ENCODE assay signal across 17 cellular contexts in the genomic region with DNA sequence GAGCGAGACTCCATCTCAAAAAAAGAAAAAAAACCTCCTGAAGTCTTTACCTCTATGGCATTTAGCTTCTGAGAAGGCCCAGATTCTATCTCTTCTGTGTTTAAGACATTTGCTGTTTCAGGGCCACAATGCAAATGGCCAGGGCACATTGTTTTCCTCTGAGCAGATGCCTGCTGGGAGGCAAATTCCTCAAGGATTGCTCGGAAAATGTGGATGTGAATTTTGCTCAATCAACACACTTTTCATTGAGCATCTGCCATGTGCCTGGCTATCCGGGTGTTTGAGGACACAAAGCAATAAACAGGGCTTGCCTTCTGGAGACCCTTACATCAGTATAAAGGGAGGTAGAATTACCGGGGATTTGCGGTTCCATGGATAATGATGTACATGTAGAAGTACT. TPM values are rescaled to one million over a fixed set of nuclear protein-coding genes. Genes with fewer than 3 reads are reported as not detected.
"Had no signal": no experiment of that assay in that cellular context is flagged by ENCODE, and none has a peak within 500 bp of the region (broad histone marks: within the 10 kb centered on the region; RNA-seq: fewer than 3 reads in every experiment).

No MANE protein-coding gene starts in this region.

- H3K36me3 Mint-ChIP-seq: activated CD4-positive, alpha-beta memory T cell treated with anti-CD3 and anti-CD28 coated beads for 36 hours; activated naive CD4-positive, alpha-beta T cell treated with anti-CD3 and anti-CD28 coated beads, Interleukin-2, amount 50 U/mL, for 72 hours; memory B cell; stimulated activated effector memory CD8-positive, alpha-beta T cell treated with anti-CD3 and anti-CD28 coated beads, Interleukin-12 subunit alpha, Interleukin-12 subunit beta, amount 100 ng/mL, for 72 hours had no signal

- H3K27me3 Mint-ChIP-seq: dendritic cell treated with granulocyte-macrophage colony-stimulating factor and Interleukin-4, amounts not matched to agents 40 ng/mL and 50 ng/mL, for 4 days had no signal

- H3K27ac Mint-ChIP-seq: activated CD4-positive, alpha-beta memory T cell treated with anti-CD3 and anti-CD28 coated beads for 36 hours; activated naive CD4-positive, alpha-beta T cell treated with anti-CD3 and anti-CD28 coated beads, Interleukin-2, amount 50 U/mL, for 72 hours; dendritic cell treated with granulocyte-macrophage colony-stimulating factor and Interleukin-4, amounts not matched to agents 40 ng/mL and 50 ng/mL, for 4 days; memory B cell; stimulated activated effector memory CD8-positive, alpha-beta T cell treated with anti-CD3 and anti-CD28 coated beads, Interleukin-12 subunit alpha, Interleukin-12 subunit beta, amount 100 ng/mL, for 72 hours had no signal

- H3K36me3 ChIP-seq: brain microvascular endothelial cell, left ventricle myocardium inferior, pancreas, thyroid gland, uterus had no signal

- DNase-seq: activated CD4-positive, alpha-beta memory T cell treated with anti-CD3 and anti-CD28 coated beads for 36 hours; activated effector memory CD4-positive, alpha-beta T cell treated with anti-CD3 and anti-CD28 coated beads, Interleukin-2, amount 50 U/mL, for 16 hours; activated T-cell treated with anti-CD3 and anti-CD28 coated beads, Interleukin-2, amount 50 U/mL, for 4 hours; amniotic stem cell; brain microvascular endothelial cell; erythroblast; hypothalamus; left ventricle myocardium inferior; pancreas; small intestine; thyroid gland; uterus had no signal

- H3K9me3 ChIP-seq: left ventricle myocardium inferior, pancreas, thyroid gland, uterus had no signal

- H3K4me1 ChIP-seq: left ventricle myocardium inferior, thyroid gland, uterus had no signal

- H3K4me3 ChIP-seq: left ventricle myocardium inferior, pancreas, thyroid gland, uterus had no signal

- H3K9me3 Mint-ChIP-seq: activated CD4-positive, alpha-beta memory T cell treated with anti-CD3 and anti-CD28 coated beads for 36 hours; activated naive CD4-positive, alpha-beta T cell treated with anti-CD3 and anti-CD28 coated beads, Interleukin-2, amount 50 U/mL, for 72 hours; activated T-cell treated with anti-CD3 and anti-CD28 coated beads, Interleukin-2, amount 50 U/mL, for 4 hours; dendritic cell treated with granulocyte-macrophage colony-stimulating factor and Interleukin-4, amounts not matched to agents 40 ng/mL and 50 ng/mL, for 4 days; memory B cell; stimulated activated effector memory CD8-positive, alpha-beta T cell treated with anti-CD3 and anti-CD28 coated beads, Interleukin-12 subunit alpha, Interleukin-12 subunit beta, amount 100 ng/mL, for 72 hours had no signal

- H3K27ac ChIP-seq: brain microvascular endothelial cell, left ventricle myocardium inferior, pancreas, thyroid gland, uterus had no signal

- FAIRE-seq: keratinocyte, pancreas, small intestine had no signal

- H3K27me3 ChIP-seq: pancreas, thyroid gland had no signal

- H3K4me3 Mint-ChIP-seq: activated CD4-positive, alpha-beta memory T cell treated with anti-CD3 and anti-CD28 coated beads for 36 hours; activated T-cell treated with anti-CD3 and anti-CD28 coated beads, Interleukin-2, amount 50 U/mL, for 4 hours; dendritic cell treated with granulocyte-macrophage colony-stimulating factor and Interleukin-4, amounts not matched to agents 40 ng/mL and 50 ng/mL, for 4 days; memory B cell; stimulated activated effector memory CD8-positive, alpha-beta T cell treated with anti-CD3 and anti-CD28 coated beads, Interleukin-12 subunit alpha, Interleukin-12 subunit beta, amount 100 ng/mL, for 72 hours had no signal

RNA-seq across cellular contexts. Expression of a gene that starts 20.0 kb away (rescaled TPM):
- total RNA-seq: left ventricle myocardium inferior had no signal
- polyA plus RNA-seq: keratinocyte had no signal
